In the genomic region with DNA sequence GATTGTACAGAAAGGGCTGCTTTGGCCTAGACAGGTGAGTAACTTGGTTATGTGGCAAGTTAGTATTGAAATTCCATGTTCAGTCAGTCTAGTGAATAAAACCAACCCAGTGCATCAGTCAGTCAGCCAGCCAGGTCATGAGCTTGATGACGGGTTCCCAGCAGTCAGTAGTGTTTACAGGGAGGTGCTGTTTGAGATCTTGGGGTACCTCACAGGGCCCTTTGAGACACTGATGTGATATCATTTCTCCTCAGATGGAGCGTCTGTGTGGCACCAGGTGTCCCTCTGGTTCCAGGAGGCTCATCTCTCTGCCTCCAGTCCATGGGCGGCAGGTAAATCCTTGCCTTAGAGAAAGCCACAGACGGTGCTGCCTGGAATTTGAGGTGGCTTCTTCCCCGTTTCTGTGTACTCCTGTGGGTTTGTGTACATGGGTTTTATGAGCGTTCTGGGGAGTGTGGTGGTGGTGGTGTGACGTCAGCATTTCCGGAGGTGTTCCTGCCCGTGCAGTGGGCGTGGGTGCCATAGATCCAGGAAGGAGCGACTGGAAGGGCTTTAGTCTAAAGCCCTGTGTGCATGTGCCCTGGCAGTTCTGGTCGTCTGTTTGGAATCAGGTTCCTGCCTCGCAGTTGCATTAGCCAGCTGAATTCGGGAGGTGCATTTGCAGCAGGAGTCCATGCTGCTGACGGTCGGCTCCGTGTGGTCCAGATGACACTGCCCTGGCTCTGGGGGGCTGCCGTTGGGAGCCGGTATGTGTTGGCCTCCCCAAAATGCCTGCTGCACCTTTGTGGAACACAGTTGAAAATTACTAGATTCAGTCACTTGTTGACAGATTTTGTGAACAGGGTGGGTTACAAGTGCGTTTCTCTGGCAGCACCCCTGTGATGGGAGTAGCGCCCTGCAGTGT, we compare ENCODE assay signal across 8 cellular contexts. TPM values are rescaled to one million over a fixed set of nuclear protein-coding genes. Genes with fewer than 3 reads are reported as not detected.
DNase-seq lines count a peak whose midpoint lies in the region; FAIRE-seq and TF ChIP-seq lines count a peak whose summit lies in the region.

No MANE protein-coding gene starts in this region.

- no peak for FAIRE-seq in keratinocyte (lab: Jason Lieb, UNC)

- H3K27ac ChIP-seq in keratinocyte (ENCODE audit: control insufficient read depth, insufficient read depth, low read length) = peak overlapping the region; percentile 95
- H3K27ac ChIP-seq in vagina = no peak overlapping the region

- H3K4me1 ChIP-seq in keratinocyte (ENCODE audit: control insufficient read depth, extremely low read depth, insufficient read depth, low read length) (peaks cover 24% of the 10 kb centered on the region), vagina (peaks cover 38% of the 10 kb centered on the region)

- H3K79me2 ChIP-seq in keratinocyte (ENCODE audit: control insufficient read depth, insufficient read depth, low read length) = peaks cover 81% of the 10 kb centered on the region

- peaks cover 25% of the 10 kb centered on the region for H4K20me1 ChIP-seq in keratinocyte (ENCODE audit: control insufficient read depth, extremely low read depth, insufficient read depth, low read length)

- DNase-seq in MV-4-11 (lab: John Stamatoyannopoulos, UW) = peak; percentile 88
- DNase-seq in activated CD8-positive, alpha-beta memory T cell treated with anti-CD3 and anti-CD28 coated beads, Interleukin-2, amount 50 U/mL, for 4 hours = peak; percentile 53
- DNase-seq in keratinocyte (ENCODE audit: low read depth, low spot score) = no peak
- peak; percentile 85 for DNase-seq in stimulated activated CD8-positive, alpha-beta memory T cell treated with anti-CD3 and anti-CD28 coated beads, Interleukin-4, amount 100 ng/mL, for 48 hours
- no peak for DNase-seq in NCI-H2171 treated with DMSO at 0.1 percent for 48 hours (lab: John Stamatoyannopoulos, UW)
- no peak for DNase-seq in NCI-H446 treated with DMSO at 0.1 percent for 48 hours (lab: John Stamatoyannopoulos, UW)
- DNase-seq in vagina (ENCODE audit: extremely low spot score in 2 of 2) = no peak
- no peak for DNase-seq in LoVo (ENCODE audit: low spot score)

- H3K9me3 ChIP-seq in keratinocyte (ENCODE audit: control insufficient read depth, low read depth, low read length) (no peaks in the 10 kb centered on the region), vagina (no peaks in the 10 kb centered on the region)

- H3K9ac ChIP-seq in keratinocyte (ENCODE audit: control insufficient read depth, extremely low read depth, insufficient read depth, low read length) = peak overlapping the region; percentile 32

- no peak overlapping the region for H3K4me3 ChIP-seq in keratinocyte (ENCODE audit: control insufficient read depth in 2 of 3, extremely low read depth in 1 of 3, insufficient read depth in 2 of 3, low read depth in 1 of 3, low read length in 3 of 3)
- no peak overlapping the region for H3K4me3 ChIP-seq in vagina

- TF ChIP-seq POLR2A in vagina (IDR thresholded peaks at IDR 0.05) = no peak

- dilution Hi-C loops in keratinocyte (cut with MboI; ENCODE audit: extremely low pct_ligation_motif_present, low sequenced_read_pairs) = no loop called here

- H2AFZ ChIP-seq in keratinocyte (ENCODE audit: control insufficient read depth, low read length) = no peak overlapping the region

- intact Hi-C loops in vagina (cut with DNase I) = no loop called here

- peaks cover 3 to 20% of the 10 kb centered on the region in 2 experiments for H3K36me3 ChIP-seq in keratinocyte (ENCODE audit: control insufficient read depth in 2 of 2, extremely low read depth in 1 of 2, insufficient read depth in 2 of 2, low read length in 2 of 2)
- H3K36me3 ChIP-seq in vagina = no peaks in the 10 kb centered on the region

- H3K9me1 ChIP-seq in keratinocyte (ENCODE audit: control insufficient read depth, extremely low read depth, insufficient read depth, low read length) = peaks cover 4% of the 10 kb centered on the region

- H3K27me3 ChIP-seq in keratinocyte (ENCODE audit: control insufficient read depth, extremely low read depth, insufficient read depth, low read length) (no peaks in the 10 kb centered on the region), vagina (no peaks in the 10 kb centered on the region)

- peak overlapping the region; percentile 23 for H3K4me2 ChIP-seq in keratinocyte (ENCODE audit: control insufficient read depth, extremely low read depth, insufficient read depth, low read depth, low read length)

- TF ChIP-seq CTCF in keratinocyte (optimal IDR thresholded peaks at IDR 0.05 in 1 of 3, IDR thresholded peaks at IDR 0.05 in 1 of 3, conservative IDR thresholded peaks at IDR 0.05 in 1 of 3; ENCODE audit: extremely low read depth in 1 of 3, insufficient read depth in 2 of 3, low read length in 3 of 3) (no peak), vagina (IDR thresholded peaks at IDR 0.05) (no peak)

RNA-seq across cellular contexts. Expression of gene CTDP1, which starts 2.1 kb away (rescaled TPM):
- polyA plus RNA-seq in keratinocyte = 8.3 to 11.0 TPM (median 9.2 TPM) in 3 replicates
- 10.1 TPM for polyA plus RNA-seq in keratinocyte (2011; ENCODE audit: low read depth)
- polyA plus RNA-seq in keratinocyte (2011; cell fraction: cytosol; rRNA removed) = 5.5 and 10.1 TPM in 2 replicates
- 21.6 and 21.9 TPM in 2 replicates for polyA plus RNA-seq in keratinocyte (2011; cell fraction: nucleus; rRNA removed)
- polyA plus RNA-seq in keratinocyte (2012; ENCODE audit: low replicate concordance) = 15.5 and 16.8 TPM in 2 replicates
- 8.1 to 17.3 TPM (median 10.6 TPM) in 3 replicates for polyA minus RNA-seq in keratinocyte
- 21.7 TPM for polyA minus RNA-seq in keratinocyte (2011; cell fraction: cytosol; rRNA and poly(A)+ RNA removed)
- polyA minus RNA-seq in keratinocyte (2011; cell fraction: nucleus; rRNA and poly(A)+ RNA removed) = 20.6 and 23.4 TPM in 2 replicates
- total RNA-seq in vagina = 23.3 TPM

Comparison
In these comparisons a context has a peak if more than half of its experiments do, and no peak if none do; other contexts are left out.
1. DNase-seq: peak in MV-4-11 (single experiment), activated CD8-positive, alpha-beta memory T cell treated with anti-CD3 and anti-CD28 coated beads, Interleukin-2, amount 50 U/mL, for 4 hours (single experiment) and stimulated activated CD8-positive, alpha-beta memory T cell treated with anti-CD3 and anti-CD28 coated beads, Interleukin-4, amount 100 ng/mL, for 48 hours (single experiment); none in keratinocyte (single experiment), NCI-H2171 treated with DMSO at 0.1 percent for 48 hours (single experiment), NCI-H446 treated with DMSO at 0.1 percent for 48 hours (single experiment), vagina (0 of 2) and LoVo (single experiment).